ENCODE assay signal across 10 cellular contexts in genomic region chr19:55477905-55478304, GRCh38. TPM values are rescaled to one million over a fixed set of nuclear protein-coding genes. Genes with fewer than 3 reads are reported as not detected.
DNase-seq lines count a peak whose midpoint lies in the region; ATAC-seq, FAIRE-seq and TF ChIP-seq lines count a peak whose summit lies in the region.
"Had no signal": no experiment of that assay in that cellular context is flagged by ENCODE, and none has a peak within 500 bp of the region (broad histone marks: within the 10 kb centered on the region; RNA-seq: fewer than 3 reads in every experiment).

No MANE protein-coding gene starts in this region.

- no peak overlapping the region for H2BK120ac ChIP-seq in mesenchymal stem cell (ENCODE audit: low read depth, low read length)

- no peak overlapping the region for H2BK15ac ChIP-seq in mesenchymal stem cell (ENCODE audit: low read depth, poor library complexity, severe bottlenecking)

- no peaks in the 10 kb centered on the region for H3K27me3 ChIP-seq in GM23338 (ENCODE audit: insufficient read depth)
- no peaks in the 10 kb centered on the region for H3K27me3 ChIP-seq in mesenchymal stem cell (ENCODE audit: control insufficient read depth in 1 of 2, insufficient read depth in 1 of 2, low read length in 2 of 2)

- ATAC-seq in A549 (no peak), GM23338 (no peak)

- no peak for TF ChIP-seq RAD21 in A549 (conservative IDR thresholded peaks at IDR 0.05 in 1 of 2, IDR thresholded peaks at IDR 0.05 in 1 of 2)

- no peak overlapping the region for H3K14ac ChIP-seq in mesenchymal stem cell (ENCODE audit: low read length in 2 of 2)

- no peak overlapping the region for H4K8ac ChIP-seq in mesenchymal stem cell (ENCODE audit: low read length)

- H3K27me3 Mint-ChIP-seq in GM23338 (ENCODE audit: insufficient read depth, low read depth, poor library complexity), result peaks cover 23% of the 10 kb centered on the region
- H3K27me3 Mint-ChIP-seq in activated T-helper 2 cell treated with anti-CD3 and anti-CD28 coated beads, Interferon-gamma antibody, Interleukin-2, Interleukin-4, amounts not matched to agents 10 μg/mL and 5 μg/mL and 100 μg/mL, durations not matched to agents 14 hours and 24 hours and 36 hours (ENCODE audit: low read depth), result no peaks in the 10 kb centered on the region

- H3K27ac ChIP-seq in A549 (peak overlapping the region; percentile 84 to 92; a peak in 3 of 6 replicates), GM23338 (ENCODE audit: low read depth) (no peak overlapping the region), mesenchymal stem cell (ENCODE audit: low read length, poor library complexity, severe bottlenecking) (no peak overlapping the region)

- peaks cover 21% of the 10 kb centered on the region; the same call in 1 of the 2 replicates for H3F3A ChIP-seq in GM23338 (replicated peaks; ENCODE audit: low read depth)

- DNase-seq in A549 (ENCODE audit: low read depth in 1 of 2, low spot score in 1 of 2) (no peak), GM23338 (ENCODE audit: low spot score) (no peak), mesenchymal stem cell (no peak), cerebellar nuclear complex (lab: John Stamatoyannopoulos, UW) (no peak), GM19238 (ENCODE audit: insufficient read length, low spot score) (no peak), D341Med (ENCODE audit: low spot score) (no peak)
- DNase-seq in activated T-helper 2 cell treated with anti-CD3 and anti-CD28 coated beads, Interferon-gamma antibody, Interleukin-2, Interleukin-4, amounts not matched to agents 10 μg/mL and 5 μg/mL and 100 μg/mL, durations not matched to agents 14 hours and 24 hours and 36 hours (ENCODE audit: low spot score), result no peak
- DNase-seq in stimulated activated CD8-positive, alpha-beta memory T cell treated with anti-CD3 and anti-CD28 coated beads, Interleukin-4, amount 100 ng/mL, for 48 hours, result no peak

- no peaks in the 10 kb centered on the region for H3K9me3 ChIP-seq in A549
- H3K9me3 ChIP-seq in mesenchymal stem cell (ENCODE audit: control insufficient read depth, low read length), result no peaks in the 10 kb centered on the region

- peaks cover 41% of the 10 kb centered on the region for H3K4me1 Mint-ChIP-seq in GM23338
- H3K4me1 Mint-ChIP-seq in activated T-helper 2 cell treated with anti-CD3 and anti-CD28 coated beads, Interferon-gamma antibody, Interleukin-2, Interleukin-4, amounts not matched to agents 10 μg/mL and 5 μg/mL and 100 μg/mL, durations not matched to agents 14 hours and 24 hours and 36 hours (ENCODE audit: low read depth), result peaks cover 20% of the 10 kb centered on the region

- peaks cover 9% of the 10 kb centered on the region; the same call in 2 of the 3 replicates for H3K36me3 Mint-ChIP-seq in GM23338 (ENCODE audit: low read depth)
- peaks cover 3% of the 10 kb centered on the region for H3K36me3 Mint-ChIP-seq in activated T-helper 2 cell treated with anti-CD3 and anti-CD28 coated beads, Interferon-gamma antibody, Interleukin-2, Interleukin-4, amounts not matched to agents 10 μg/mL and 5 μg/mL and 100 μg/mL, durations not matched to agents 14 hours and 24 hours and 36 hours (ENCODE audit: low read depth)

- 84% methylated on average over 13 of the region's 13 CpGs for WGBS in A549 (ENCODE audit: missing lambda C conversion rate)
- 88% methylated on average over 13 of the region's 13 CpGs for WGBS in mesenchymal stem cell

- H3K79me2 ChIP-seq in GM23338 (replicated peaks; ENCODE audit: insufficient read depth), result peaks cover 9% of the 10 kb centered on the region

- no peak overlapping the region for H3K18ac ChIP-seq in mesenchymal stem cell (ENCODE audit: low read depth in 1 of 2, low read length in 2 of 2)

- intact Hi-C loops in activated T-helper 2 cell treated with anti-CD3 and anti-CD28 coated beads, Interferon-gamma antibody, Interleukin-2, Interleukin-4, amounts not matched to agents 10 μg/mL and 5 μg/mL and 100 μg/mL, durations not matched to agents 14 hours and 24 hours and 36 hours (cut with micrococcal nuclease), result loop anchor here (5.0 kb wide), 2 partner anchors 644 to 1016 kb away; partner anchors contain the start of genes LENG9 and ZNF787

- H3K4me1 ChIP-seq in A549, result peaks cover 26% of the 10 kb centered on the region
- peaks cover 12% of the 10 kb centered on the region; the same call in 1 of the 2 replicates for H3K4me1 ChIP-seq in GM23338 (ENCODE audit: insufficient read depth)
- H3K4me1 ChIP-seq in mesenchymal stem cell (ENCODE audit: control insufficient read depth, insufficient read depth, low read depth, low read length), result peaks cover 58% of the 10 kb centered on the region

- peaks cover 3% of the 10 kb centered on the region; the same call in 2 of the 3 replicates for H3K9me3 Mint-ChIP-seq in GM23338
- no peaks in the 10 kb centered on the region for H3K9me3 Mint-ChIP-seq in activated T-helper 2 cell treated with anti-CD3 and anti-CD28 coated beads, Interferon-gamma antibody, Interleukin-2, Interleukin-4, amounts not matched to agents 10 μg/mL and 5 μg/mL and 100 μg/mL, durations not matched to agents 14 hours and 24 hours and 36 hours

- H3K4me3 ChIP-seq in A549 (peak overlapping the region; percentile 56), GM23338 (no peak overlapping the region; the same call in 1 of the 2 replicates), mesenchymal stem cell (ENCODE audit: insufficient read depth in 1 of 2, low read depth in 1 of 2, low read length in 2 of 2) (peak overlapping the region in 1 of 2 experiments; percentile 82)

- no peaks in the 10 kb centered on the region for H4K20me1 ChIP-seq in GM23338 (replicated peaks; ENCODE audit: insufficient read depth)

- H2AFZ ChIP-seq in GM23338, result no peak overlapping the region
- no peak overlapping the region for H2AFZ ChIP-seq in mesenchymal stem cell (ENCODE audit: low read depth, low read length)

- peaks cover 19% of the 10 kb centered on the region for H3K79me1 ChIP-seq in mesenchymal stem cell (replicated peaks; ENCODE audit: low read length, poor library complexity, severe bottlenecking)

- no peak overlapping the region for H2BK12ac ChIP-seq in mesenchymal stem cell (ENCODE audit: low read length in 2 of 2)

- POLR2A ChIA-PET in A549 (lab: Yijun Ruan, JAX), result no interaction called here

- no peak for TF ChIP-seq POLR2A in A549 (IDR thresholded peaks at IDR 0.05; ENCODE audit: low read length)

- peak overlapping the region; percentile 84 for H3K4me2 ChIP-seq in A549
- H3K4me2 ChIP-seq in GM23338, result peak overlapping the region; percentile 80
- no peak overlapping the region for H3K4me2 ChIP-seq in mesenchymal stem cell (ENCODE audit: low read length, poor library complexity, severe bottlenecking)

- no peak for TF ChIP-seq CTCF in A549 (IDR thresholded peaks at IDR 0.05)
- no peak for TF ChIP-seq CTCF in GM23338 (conservative IDR thresholded peaks at IDR 0.05; ENCODE audit: low read depth in 2 of 2)

- peak overlapping the region; percentile 40 for H3K4me3 Mint-ChIP-seq in GM23338
- H3K4me3 Mint-ChIP-seq in activated T-helper 2 cell treated with anti-CD3 and anti-CD28 coated beads, Interferon-gamma antibody, Interleukin-2, Interleukin-4, amounts not matched to agents 10 μg/mL and 5 μg/mL and 100 μg/mL, durations not matched to agents 14 hours and 24 hours and 36 hours (ENCODE audit: low read depth), result peak overlapping the region; percentile 87

- no peak overlapping the region for H2BK5ac ChIP-seq in mesenchymal stem cell (ENCODE audit: low read depth, low read length, poor library complexity, severe bottlenecking)

- no peak overlapping the region for H2AK5ac ChIP-seq in mesenchymal stem cell (ENCODE audit: low read length, severe bottlenecking)

- peak overlapping the region; percentile 12; the same call in 1 of the 2 replicates for H3K27ac Mint-ChIP-seq in GM23338
- H3K27ac Mint-ChIP-seq in activated T-helper 2 cell treated with anti-CD3 and anti-CD28 coated beads, Interferon-gamma antibody, Interleukin-2, Interleukin-4, amounts not matched to agents 10 μg/mL and 5 μg/mL and 100 μg/mL, durations not matched to agents 14 hours and 24 hours and 36 hours, result no peak overlapping the region

- CTCF ChIA-PET in A549 (lab: Yijun Ruan, JAX), result interaction anchor here (2.0 to 8.2 kb wide), 6 partner anchors 9 to 154 kb away, joined by 5 to 89 read pairs (median 32); partner anchors contain the start of genes C19orf85, NAT14, SSC5D and ZNF865

- H3K23ac ChIP-seq in mesenchymal stem cell (ENCODE audit: low read length in 2 of 2), result no peak overlapping the region

- H3K9me2 ChIP-seq in GM23338 (ENCODE audit: insufficient read depth), result no peaks in the 10 kb centered on the region

- H4K91ac ChIP-seq in mesenchymal stem cell (ENCODE audit: low read length), result no peak overlapping the region

- no peak overlapping the region for H3K4ac ChIP-seq in mesenchymal stem cell (ENCODE audit: low read depth in 1 of 2, low read length in 2 of 2)

- H3K9ac ChIP-seq in mesenchymal stem cell (ENCODE audit: low read length), result peak overlapping the region; percentile 82

- no peaks in the 10 kb centered on the region for H3K36me3 ChIP-seq in GM23338 (ENCODE audit: insufficient read depth)
- peaks cover 3 to 39% of the 10 kb centered on the region in 2 experiments for H3K36me3 ChIP-seq in mesenchymal stem cell (ENCODE audit: control insufficient read depth in 1 of 2, insufficient read depth in 2 of 2, low read depth in 1 of 2, low read length in 2 of 2)

- FAIRE-seq in A549 (lab: Jason Lieb, UNC), result no peak

- TF ChIP-seq EP300 in A549 (IDR thresholded peaks at IDR 0.05), result no peak

RNA-seq across cellular contexts. Expression of gene ZNF628, which starts 1.5 kb away (rescaled TPM):
- polyA plus RNA-seq in A549 (2011; rRNA removed) (0.32 and 0.48 TPM in 2 replicates), A549 (2017; fragmentation: RNase III; extraction: RNeasy Plus Mini Kit Qiagen cat#74134 plus additional on column Dnase treatment) (4.7 to 5.9 TPM (median 5.7 TPM) in 3 replicates), GM23338 (2016; fragmentation: Nextera tagmentation; extraction: Ambion mirVana) (3.9 and 4.9 TPM in 2 replicates)
- 2.5 and 4.8 TPM in 2 replicates for polyA plus RNA-seq in A549 (2012; cell fraction: cytosol; rRNA removed)
- polyA plus RNA-seq in A549 (2012; cell fraction: nucleus; rRNA removed), result 7.0 and 12.6 TPM in 2 replicates
- polyA minus RNA-seq in A549 (2011; rRNA and poly(A)+ RNA removed), result 0.70 and 1.0 TPM in 2 replicates
- 10.7 and 12.7 TPM in 2 replicates for total RNA-seq in GM23338 (2014; rRNA removed; shearing (Covaris generic))
- 8.6 and 9.5 TPM in 2 replicates for total RNA-seq in activated T-helper 2 cell treated with anti-CD3 and anti-CD28 coated beads, Interferon-gamma antibody, Interleukin-2, Interleukin-4, amounts not matched to agents 10 μg/mL and 5 μg/mL and 100 μg/mL, durations not matched to agents 14 hours and 24 hours and 36 hours
- 7.0 TPM for polyA plus RNA-seq in mesenchymal stem cell (2013, experiment 1 of 2)
- 6.6 TPM for polyA plus RNA-seq in mesenchymal stem cell (2013, experiment 2 of 2)

RNA-seq across cellular contexts. Expression of gene NAT14, which starts 7.1 kb away (rescaled TPM):
- 16.8 and 21.0 TPM in 2 replicates for polyA plus RNA-seq in A549 (2011; rRNA removed)
- 48.1 and 50.6 TPM in 2 replicates for polyA plus RNA-seq in A549 (2012; cell fraction: cytosol; rRNA removed)
- 98.9 and 106 TPM in 2 replicates for polyA plus RNA-seq in A549 (2012; cell fraction: nucleus; rRNA removed)
- 46.5 to 57.4 TPM (median 50.3 TPM) in 3 replicates for polyA plus RNA-seq in A549 (2017; fragmentation: RNase III; extraction: RNeasy Plus Mini Kit Qiagen cat#74134 plus additional on column Dnase treatment)
- polyA minus RNA-seq in A549 (2011; rRNA and poly(A)+ RNA removed), result 7.6 and 10.2 TPM in 2 replicates
- total RNA-seq in GM23338 (2014; rRNA removed; shearing (Covaris generic)), result 25.4 and 27.8 TPM in 2 replicates
- 39.6 and 45.5 TPM in 2 replicates for polyA plus RNA-seq in GM23338 (2016; fragmentation: Nextera tagmentation; extraction: Ambion mirVana)
- 20.0 and 20.2 TPM in 2 replicates for total RNA-seq in activated T-helper 2 cell treated with anti-CD3 and anti-CD28 coated beads, Interferon-gamma antibody, Interleukin-2, Interleukin-4, amounts not matched to agents 10 μg/mL and 5 μg/mL and 100 μg/mL, durations not matched to agents 14 hours and 24 hours and 36 hours
- 106 TPM for polyA plus RNA-seq in mesenchymal stem cell (2013, experiment 1 of 2)
- polyA plus RNA-seq in mesenchymal stem cell (2013, experiment 2 of 2), result 108 TPM

RNA-seq across cellular contexts. Expression of gene SSC5D, which starts 10.3 kb away (rescaled TPM):
- polyA plus RNA-seq in A549 (2011; rRNA removed) (0.19 and 0.22 TPM in 2 replicates), A549 (2017; fragmentation: RNase III; extraction: RNeasy Plus Mini Kit Qiagen cat#74134 plus additional on column Dnase treatment) (0.96 to 2.0 TPM (median 1.5 TPM) in 3 replicates), GM23338 (2016; fragmentation: Nextera tagmentation; extraction: Ambion mirVana) (0.14 and 0.23 TPM in 2 replicates)
- polyA plus RNA-seq in A549 (2012; cell fraction: cytosol; rRNA removed), result 0.30 and 0.44 TPM in 2 replicates
- polyA plus RNA-seq in A549 (2012; cell fraction: nucleus; rRNA removed), result 2.3 and 2.6 TPM in 2 replicates
- 0.25 and 0.29 TPM in 2 replicates for polyA minus RNA-seq in A549 (2011; rRNA and poly(A)+ RNA removed)
- 0.69 and 1.2 TPM in 2 replicates for total RNA-seq in GM23338 (2014; rRNA removed; shearing (Covaris generic))
- 0.41 and 0.71 TPM in 2 replicates for total RNA-seq in activated T-helper 2 cell treated with anti-CD3 and anti-CD28 coated beads, Interferon-gamma antibody, Interleukin-2, Interleukin-4, amounts not matched to agents 10 μg/mL and 5 μg/mL and 100 μg/mL, durations not matched to agents 14 hours and 24 hours and 36 hours
- 29.2 TPM for polyA plus RNA-seq in mesenchymal stem cell (2013, experiment 1 of 2)
- polyA plus RNA-seq in mesenchymal stem cell (2013, experiment 2 of 2), result 27.1 TPM

RNA-seq across cellular contexts. Expression of gene C19orf85, which starts 13.4 kb away (rescaled TPM):
- polyA plus RNA-seq in A549 (2011; rRNA removed) (not detected in 2 replicates), A549 (2017; fragmentation: RNase III; extraction: RNeasy Plus Mini Kit Qiagen cat#74134 plus additional on column Dnase treatment) (not detected in 3 replicates), GM23338 (2016; fragmentation: Nextera tagmentation; extraction: Ambion mirVana) (2.1 and 3.4 TPM in 2 replicates)
- not detected in 2 replicates for polyA plus RNA-seq in A549 (2012; cell fraction: cytosol; rRNA removed)
- polyA plus RNA-seq in A549 (2012; cell fraction: nucleus; rRNA removed), result not detected in 2 replicates
- polyA minus RNA-seq in A549 (2011; rRNA and poly(A)+ RNA removed), result not detected in 2 replicates
- 0.85 and 1.7 TPM in 2 replicates for total RNA-seq in GM23338 (2014; rRNA removed; shearing (Covaris generic))
- not detected in 2 replicates for total RNA-seq in activated T-helper 2 cell treated with anti-CD3 and anti-CD28 coated beads, Interferon-gamma antibody, Interleukin-2, Interleukin-4, amounts not matched to agents 10 μg/mL and 5 μg/mL and 100 μg/mL, durations not matched to agents 14 hours and 24 hours and 36 hours
- not detected for polyA plus RNA-seq in mesenchymal stem cell (2013, experiment 1 of 2)
- not detected for polyA plus RNA-seq in mesenchymal stem cell (2013, experiment 2 of 2)
- total RNA-seq: kidney epithelial cell, urinary bladder had no signal

RNA-seq across cellular contexts. Expression of gene ISOC2, which starts 16.5 kb away (rescaled TPM):
- polyA plus RNA-seq in A549 (2011; rRNA removed) (45.3 and 51.5 TPM in 2 replicates), A549 (2017; fragmentation: RNase III; extraction: RNeasy Plus Mini Kit Qiagen cat#74134 plus additional on column Dnase treatment) (52.7 to 57.8 TPM (median 54.1 TPM) in 3 replicates), GM23338 (2016; fragmentation: Nextera tagmentation; extraction: Ambion mirVana) (62.6 and 76.5 TPM in 2 replicates)
- polyA plus RNA-seq in A549 (2012; cell fraction: cytosol; rRNA removed), result 79.6 and 132 TPM in 2 replicates
- polyA plus RNA-seq in A549 (2012; cell fraction: nucleus; rRNA removed), result 77.2 and 99.3 TPM in 2 replicates
- polyA minus RNA-seq in A549 (2011; rRNA and poly(A)+ RNA removed), result 16.2 and 19.7 TPM in 2 replicates
- total RNA-seq in GM23338 (2014; rRNA removed; shearing (Covaris generic)), result 82.1 and 85.2 TPM in 2 replicates
- 30.4 and 34.8 TPM in 2 replicates for total RNA-seq in activated T-helper 2 cell treated with anti-CD3 and anti-CD28 coated beads, Interferon-gamma antibody, Interleukin-2, Interleukin-4, amounts not matched to agents 10 μg/mL and 5 μg/mL and 100 μg/mL, durations not matched to agents 14 hours and 24 hours and 36 hours
- polyA plus RNA-seq in mesenchymal stem cell (2013, experiment 1 of 2), result 54.6 TPM
- 52.1 TPM for polyA plus RNA-seq in mesenchymal stem cell (2013, experiment 2 of 2)

Comparison
In these comparisons a context has a peak if more than half of its experiments do, and no peak if none do; other contexts are left out.
1. H3K27ac ChIP-seq: peak in A549 (2 of 2); none in GM23338 (single experiment) and mesenchymal stem cell (single experiment).